In genomic region chr13:98482476-98483444, GRCh38 we compare ENCODE assay signal across 8 cellular contexts.
A peak's percentile ranks its signal among the peaks of the same experiment; 100 is the strongest.
DNase-seq lines count a peak whose midpoint lies in the region; ATAC-seq and TF ChIP-seq lines count a peak whose summit lies in the region.

No MANE protein-coding gene starts in this region.

- TF ChIP-seq CTCF in GM10248 (IDR thresholded peaks at IDR 0.05; ENCODE audit: control extremely low read depth, extremely low read depth, low read depth, missing control alignments) (peak; percentile 42), nephron (IDR thresholded peaks at IDR 0.05; ENCODE audit: unreplicated experiment in 3 of 3) (peak in 2 of 3 experiments; percentile 15 to 23)

- H3K4me3 Mint-ChIP-seq in nephron, result peak overlapping the region in 1 of 3 experiments; percentile 18

- POLR2A ChIA-PET in GM10248 (lab: Yijun Ruan, JAX), result no interaction called here

- peak; percentile 63 for ATAC-seq in esophagus mucosa
- no peak for ATAC-seq in GM21367 (IDR thresholded peaks at IDR 0.05; ENCODE audit: unreplicated experiment)

- DNase-seq in GM10248 (ENCODE audit: extremely low spot score) (peak; percentile 45), NCI-H69 (lab: John Stamatoyannopoulos, UW) (peak; percentile 16), CD1c-positive myeloid dendritic cell (ENCODE audit: extremely low spot score) (no peak), NCI-H2081 (lab: John Stamatoyannopoulos, UW) (no peak), NCI-H2171 treated with DMSO at 0.1 percent for 48 hours (lab: John Stamatoyannopoulos, UW) (no peak)

- H3K27me3 Mint-ChIP-seq in nephron (ENCODE audit: low read depth), result no peaks in the 10 kb centered on the region

- no peaks in the 10 kb centered on the region for H3K36me3 Mint-ChIP-seq in nephron (ENCODE audit: low read depth)

- peak overlapping the region in 2 of 3 experiments; percentile 79 to 92 for H3K27ac Mint-ChIP-seq in nephron

- CTCF ChIA-PET in GM10248 (lab: Yijun Ruan, JAX), result interaction anchor here (1.0 to 6.4 kb wide), 15 partner anchors 11 to 360 kb away, joined by 3 to 36 read pairs (median 4); no protein-coding TSS in a partner anchor

- peaks cover 82% of the 10 kb centered on the region for H3K4me1 Mint-ChIP-seq in nephron

- H3K9me3 Mint-ChIP-seq in nephron, result no peaks in the 10 kb centered on the region

Comparison
In these comparisons a context has a peak if more than half of its experiments do, and no peak if none do; other contexts are left out.
1. DNase-seq: peak in GM10248 (single experiment) and NCI-H69 (single experiment); none in CD1c-positive myeloid dendritic cell (single experiment), NCI-H2081 (0 of 2) and NCI-H2171 treated with DMSO at 0.1 percent for 48 hours (single experiment).